ENCODE assay signal across 17 cellular contexts in genomic region chr3:100426029-100426682, GRCh38. TPM values are rescaled to one million over a fixed set of nuclear protein-coding genes. Genes with fewer than 3 reads are reported as not detected.
DNase-seq lines count a peak whose midpoint lies in the region; ATAC-seq, FAIRE-seq and TF ChIP-seq lines count a peak whose summit lies in the region.
"Had no signal": no experiment of that assay in that cellular context is flagged by ENCODE, and none has a peak within 500 bp of the region (broad histone marks: within the 10 kb centered on the region; RNA-seq: fewer than 3 reads in every experiment).

No MANE protein-coding gene starts in this region.

- intact Hi-C loops in Right ventricle myocardium superior (cut with DNase I): no loop called here
- intact Hi-C loops in left ventricle myocardium superior (cut with micrococcal nuclease): no loop called here
- intact Hi-C loops in K562 (cut with micrococcal nuclease): no loop called here
- intact Hi-C loops in transverse colon (cut with DNase I; ENCODE audit: low total_unique reads): no loop called here

- no peak overlapping the region for H3K27ac ChIP-seq in K562 (ENCODE audit: extremely low read depth, low read depth, low read length)
- no peak overlapping the region for H3K27ac ChIP-seq in hepatocyte
- no peak overlapping the region for H3K27ac ChIP-seq in transverse colon
- no peak overlapping the region for H3K27ac ChIP-seq in effector memory CD4-positive, alpha-beta T cell (ENCODE audit: insufficient read depth, low read length, poor library complexity, severe bottlenecking)
- H3K27ac ChIP-seq in substantia nigra (ENCODE audit: low read depth, low read length, poor library complexity, severe bottlenecking): no peak overlapping the region
- H3K27ac ChIP-seq: BLaER1 had no signal

- H4K20me1 ChIP-seq in K562 (replicated peaks; ENCODE audit: control insufficient read depth, insufficient read depth, low read length) (no peaks in the 10 kb centered on the region), hepatocyte (ENCODE audit: insufficient read depth, poor library complexity, severe bottlenecking) (no peaks in the 10 kb centered on the region)
- H4K20me1 ChIP-seq: BLaER1 had no signal

- TF ChIP-seq RAD21 in K562 (CRISPR knock-in tag; conservative IDR thresholded peaks at IDR 0.05 in 1 of 2, IDR thresholded peaks at IDR 0.05 in 1 of 2): no peak

- DNase-seq in Right ventricle myocardium superior (no peak), left ventricle myocardium superior (no peak), K562 (ENCODE audit: extremely low read depth in 1 of 4, low spot score in 3 of 4) (no peak), hepatocyte (ENCODE audit: low spot score) (peak; percentile 45), transverse colon (peak; percentile 33), DMS79 (lab: John Stamatoyannopoulos, UW) (no peak), substantia nigra (lab: John Stamatoyannopoulos, UW) (no peak)
- DNase-seq in effector memory CD4-positive, alpha-beta T cell: no peak
- DNase-seq: 8988T; CD8-positive, alpha-beta T cell; GOT3; Karpas-422; MM.1S; NCI-H1092 treated with DMSO at 0.1 percent for 48 hours; NCI-H510A treated with DMSO at 0.1 percent for 48 hours; SIG-M5 had no signal

- no peak overlapping the region for H3K4me3 ChIP-seq in K562
- H3K4me3 ChIP-seq in hepatocyte: no peak overlapping the region
- H3K4me3 ChIP-seq in transverse colon: no peak overlapping the region
- H3K4me3 ChIP-seq in effector memory CD4-positive, alpha-beta T cell (ENCODE audit: insufficient read depth, low read depth, low read length, poor library complexity, severe bottlenecking): no peak overlapping the region
- H3K4me3 ChIP-seq: BLaER1 had no signal

- no peak for TF ChIP-seq POLR2A in K562 (conservative IDR thresholded peaks at IDR 0.05)
- no peak for TF ChIP-seq POLR2A in transverse colon (IDR thresholded peaks at IDR 0.05)

- CTCF ChIA-PET in K562 (lab: Yijun Ruan, JAX; ENCODE audit: low intra/inter-chr PET ratio): no interaction called here

- H2AFZ ChIP-seq in K562 (ENCODE audit: low read depth, low read length): peak overlapping the region; percentile 68
- H2AFZ ChIP-seq in hepatocyte: no peak overlapping the region

- no TSS peak for BruUV-seq in K562 (replicated peaks; lab: Mats Ljungman, UMichigan)

- 30% methylated on average over 8 of the region's 8 CpGs for WGBS in K562 (ENCODE audit: insufficient coverage, low coverage, missing lambda C conversion rate)
- WGBS in hepatocyte (ENCODE audit: low lambda C conversion rate, missing lambda C conversion rate): 27% methylated on average over 8 of the region's 8 CpGs
- WGBS in transverse colon (ENCODE audit: low coverage in 1 of 2), 2 donors: 35 to 50% methylated on average over 2 to 8 of the region's 8 CpGs

- peak; percentile 12 for ATAC-seq in Right ventricle myocardium superior (ENCODE audit: poor library complexity)
- ATAC-seq in left ventricle myocardium superior: no peak
- peak; percentile 22 for ATAC-seq in K562
- ATAC-seq: CD8-positive, alpha-beta T cell had no signal

- H3K4me1 ChIP-seq in K562 (replicated peaks in 1 of 2; ENCODE audit: control insufficient read depth in 2 of 2, insufficient read depth in 2 of 2, low read length in 2 of 2): peaks cover 0 to 23% of the 10 kb centered on the region in 2 experiments; a peak in 3 of 5 replicates
- H3K4me1 ChIP-seq in hepatocyte (ENCODE audit: insufficient read depth): peaks cover 26% of the 10 kb centered on the region
- H3K4me1 ChIP-seq in transverse colon: peaks cover 0 to 5% (median 1%) of the 10 kb centered on the region in 4 donors
- no peaks in the 10 kb centered on the region for H3K4me1 ChIP-seq in effector memory CD4-positive, alpha-beta T cell (ENCODE audit: control insufficient read depth, insufficient read depth, low read length, poor library complexity, severe bottlenecking)

- TF ChIP-seq CTCF in K562 (IDR thresholded peaks at IDR 0.05 in 2 of 3, conservative IDR thresholded peaks at IDR 0.05 in 1 of 3; ENCODE audit: insufficient read depth in 2 of 3, low read depth in 1 of 3, low read length in 3 of 3) (no peak), hepatocyte (IDR thresholded peaks at IDR 0.05; ENCODE audit: poor library complexity) (no peak), transverse colon (IDR thresholded peaks at IDR 0.05) (no peak)

- POLR2A ChIA-PET in K562 (lab: Yijun Ruan, JAX): interaction anchor here (1.3 to 2.0 kb wide), 3 partner anchors 10 to 25 kb away, joined by 3 to 9 read pairs (median 6); partner anchors contain the start of genes LNP1 and TOMM70

- H3K9me1 ChIP-seq in K562 (ENCODE audit: control insufficient read depth, insufficient read depth, low read length): no peaks in the 10 kb centered on the region

- H3K9me2 ChIP-seq in hepatocyte (replicated peaks; ENCODE audit: insufficient read depth): no peaks in the 10 kb centered on the region

- H3K9me3 ChIP-seq in K562 (replicated peaks; ENCODE audit: control insufficient read depth, insufficient read depth, low read depth, low read length): no peaks in the 10 kb centered on the region
- H3K9me3 ChIP-seq in hepatocyte (ENCODE audit: low read depth): no peaks in the 10 kb centered on the region
- no peaks in the 10 kb centered on the region for H3K9me3 ChIP-seq in transverse colon
- no peaks in the 10 kb centered on the region for H3K9me3 ChIP-seq in effector memory CD4-positive, alpha-beta T cell (ENCODE audit: control insufficient read depth, low read length)
- H3K9me3 ChIP-seq: BLaER1 had no signal

- no peaks in the 10 kb centered on the region for H3K36me3 ChIP-seq in K562 (ENCODE audit: control insufficient read depth, insufficient read depth, low read length)
- H3K36me3 ChIP-seq in hepatocyte (replicated peaks; ENCODE audit: insufficient read depth, low read depth): no peaks in the 10 kb centered on the region
- no peaks in the 10 kb centered on the region for H3K36me3 ChIP-seq in transverse colon
- H3K36me3 ChIP-seq in effector memory CD4-positive, alpha-beta T cell (ENCODE audit: control insufficient read depth, insufficient read depth, low read length): no peaks in the 10 kb centered on the region
- H3K36me3 ChIP-seq: BLaER1 had no signal

- H3K79me2 ChIP-seq in K562 (ENCODE audit: control insufficient read depth, insufficient read depth, low read length): no peaks in the 10 kb centered on the region
- no peaks in the 10 kb centered on the region for H3K79me2 ChIP-seq in hepatocyte

- FAIRE-seq in K562 (lab: Jason Lieb, UNC): no peak

- no peaks in the 10 kb centered on the region for H3K27me3 ChIP-seq in K562 (ENCODE audit: control insufficient read depth in 2 of 2, insufficient read depth in 2 of 2, low read length in 2 of 2)
- no peaks in the 10 kb centered on the region for H3K27me3 ChIP-seq in hepatocyte
- no peaks in the 10 kb centered on the region for H3K27me3 ChIP-seq in transverse colon
- H3K27me3 ChIP-seq in effector memory CD4-positive, alpha-beta T cell (replicated peaks; ENCODE audit: control insufficient read depth, insufficient read depth, low read length, poor library complexity, severe bottlenecking): no peaks in the 10 kb centered on the region
- H3K27me3 ChIP-seq: BLaER1 had no signal

- H3K4me2 ChIP-seq in K562 (ENCODE audit: insufficient read depth, low read length): no peak overlapping the region
- H3K4me2 ChIP-seq in hepatocyte: peak overlapping the region; percentile 53
- H3K4me2 ChIP-seq: BLaER1 had no signal

- TF ChIP-seq EP300 in K562 (IDR thresholded peaks at IDR 0.05; ENCODE audit: low read length) (no peak), transverse colon (IDR thresholded peaks at IDR 0.05; ENCODE audit: low read depth) (no peak)

- H3K9ac ChIP-seq in K562 (ENCODE audit: insufficient read depth in 1 of 2, low read depth in 2 of 2, low read length in 2 of 2): no peak overlapping the region
- H3K9ac ChIP-seq: BLaER1 had no signal

- in situ Hi-C loops in K562 (cut with MboI): no loop called here
- in situ Hi-C loops in transverse colon (cut with MboI; ENCODE audit: low pct_ligation_motif_present in 1 of 4, low pct_unique_long_range_greater_than_20kb in 1 of 4, low sequenced_read_pairs in 3 of 4): no loop called here

RNA-seq across cellular contexts. Expression of gene LNP1, which starts 24.8 kb away (rescaled TPM):
- total RNA-seq in Right ventricle myocardium superior (2.6 TPM), left ventricle myocardium superior (2.8 TPM), K562 (2014; rRNA removed) (3.3 and 4.5 TPM in 2 replicates), K562 (2014; rRNA removed; fragmentation: Illumina TruSeq; extraction: Trizol) (4.4 and 4.5 TPM in 2 replicates), K562 (2015; rRNA removed; fragmentation: Illumina TruSeq; extraction: Trizol) (3.9 and 5.2 TPM in 2 replicates), K562 (2021) (3.0 and 3.4 TPM in 2 replicates), hepatocyte (4.3 and 5.8 TPM in 2 replicates), transverse colon (1 to 10 TPM in 1 of 4 donors, under 1 TPM in 2, not detected in 1; 0.27 to 2.2 (median 0.40) TPM)
- total RNA-seq in K562 (2011; cell fraction: chromatin; rRNA removed; ENCODE audit: low replicate concordance): 12.5 and 19.1 TPM in 2 replicates
- 12.8 and 13.6 TPM in 2 replicates for total RNA-seq in K562 (2011; cell fraction: nucleolus; rRNA removed)
- 15.6 and 22.5 TPM in 2 replicates for total RNA-seq in K562 (2011; cell fraction: nucleoplasm; rRNA removed)
- polyA plus RNA-seq in K562 (2011; rRNA removed) (3.1 and 4.3 TPM in 2 replicates), K562 (2014; fragmentation: Illumina TruSeq; extraction: Trizol) (3.6 and 4.8 TPM in 2 replicates), K562 (2014; fragmentation: Nextera tagmentation; extraction: Ambion mirVana) (1 to 10 TPM; 1.9 to 4.9 TPM), K562 (2014; rRNA removed) (3.4 and 3.9 TPM in 2 replicates), hepatocyte (1.1 and 1.9 TPM in 2 replicates)
- polyA plus RNA-seq in K562 (2011; cell fraction: cytosol; rRNA removed): 2.4 and 4.8 TPM in 2 replicates
- polyA plus RNA-seq in K562 (2011; cell fraction: nucleus; rRNA removed): 5.0 and 5.6 TPM in 2 replicates
- 3.2 and 3.7 TPM in 2 replicates for polyA plus RNA-seq in K562 (2012)
- 13.5 and 14.6 TPM in 2 replicates for polyA minus RNA-seq in K562 (2011; rRNA and poly(A)+ RNA removed)
- polyA minus RNA-seq in K562 (2011; cell fraction: cytosol; rRNA and poly(A)+ RNA removed): 2.4 and 3.4 TPM in 2 replicates
- 11.8 and 22.1 TPM in 2 replicates for polyA minus RNA-seq in K562 (2011; cell fraction: nucleus; rRNA and poly(A)+ RNA removed)

RNA-seq across cellular contexts. Expression of gene TOMM70, which starts 25.3 kb away (rescaled TPM):
- total RNA-seq in Right ventricle myocardium superior (63.1 TPM), left ventricle myocardium superior (69.2 TPM), K562 (2014; rRNA removed) (43.5 and 48.5 TPM in 2 replicates), K562 (2014; rRNA removed; fragmentation: Illumina TruSeq; extraction: Trizol) (75.6 and 87.7 TPM in 2 replicates), K562 (2015; rRNA removed; fragmentation: Illumina TruSeq; extraction: Trizol) (64.0 and 70.7 TPM in 2 replicates), K562 (2021) (54.9 and 55.1 TPM in 2 replicates), hepatocyte (65.6 and 75.7 TPM in 2 replicates), transverse colon (10 to 100 TPM; 13.1 to 38.1 (median 33.0) TPM)
- 17.0 and 37.0 TPM in 2 replicates for total RNA-seq in K562 (2011; cell fraction: chromatin; rRNA removed; ENCODE audit: low replicate concordance)
- total RNA-seq in K562 (2011; cell fraction: nucleolus; rRNA removed): 9.8 and 12.0 TPM in 2 replicates
- total RNA-seq in K562 (2011; cell fraction: nucleoplasm; rRNA removed): 21.0 and 32.6 TPM in 2 replicates
- polyA plus RNA-seq in K562 (2011; rRNA removed) (39.3 and 55.9 TPM in 2 replicates), K562 (2014; fragmentation: Illumina TruSeq; extraction: Trizol) (54.9 and 65.0 TPM in 2 replicates), K562 (2014; fragmentation: Nextera tagmentation; extraction: Ambion mirVana) (10 to 100 TPM; 17.5 to 22.3 TPM), K562 (2014; rRNA removed) (48.0 and 48.8 TPM in 2 replicates), hepatocyte (18.7 and 23.2 TPM in 2 replicates)
- 12.3 and 16.0 TPM in 2 replicates for polyA plus RNA-seq in K562 (2011; cell fraction: cytosol; rRNA removed)
- 7.8 and 9.3 TPM in 2 replicates for polyA plus RNA-seq in K562 (2011; cell fraction: nucleus; rRNA removed)
- polyA plus RNA-seq in K562 (2012): 35.3 and 35.5 TPM in 2 replicates
- polyA minus RNA-seq in K562 (2011; rRNA and poly(A)+ RNA removed): 82.0 and 88.8 TPM in 2 replicates
- 31.5 and 37.6 TPM in 2 replicates for polyA minus RNA-seq in K562 (2011; cell fraction: cytosol; rRNA and poly(A)+ RNA removed)
- polyA minus RNA-seq in K562 (2011; cell fraction: nucleus; rRNA and poly(A)+ RNA removed): 9.7 and 15.9 TPM in 2 replicates

Comparison
In these comparisons a context has a peak if more than half of its experiments do, and no peak if none do; other contexts are left out.
1. DNase-seq: peak in hepatocyte (single experiment) and transverse colon (single experiment); none in Right ventricle myocardium superior (single experiment), left ventricle myocardium superior (single experiment), K562 (0 of 4), DMS79 (single experiment), effector memory CD4-positive, alpha-beta T cell (0 of 3) and substantia nigra (0 of 49).